8 cellular contexts compared by ENCODE assay signal in the genomic region with DNA sequence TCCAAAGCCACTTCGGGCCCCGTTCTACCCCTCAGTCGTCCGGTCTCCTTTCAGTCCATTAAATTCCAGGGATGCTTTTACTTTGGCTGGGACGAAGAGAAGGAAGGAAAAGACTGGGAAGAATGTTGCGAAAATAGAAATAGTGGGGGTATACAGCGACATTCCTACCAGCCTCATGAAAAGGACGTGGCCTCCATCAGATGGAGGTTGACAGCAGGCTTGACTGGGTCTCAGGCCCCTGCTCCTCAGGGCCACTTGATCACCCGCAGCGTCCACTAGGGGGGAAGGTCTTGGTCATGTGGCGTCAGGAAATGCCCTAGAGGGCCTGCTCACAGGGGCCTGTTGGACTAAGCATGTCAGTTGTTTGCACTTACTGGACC. TPM values are rescaled to one million over a fixed set of nuclear protein-coding genes. Genes with fewer than 3 reads are reported as not detected.
DNase-seq lines count a peak whose midpoint lies in the region; ATAC-seq, FAIRE-seq and TF ChIP-seq lines count a peak whose summit lies in the region.

No MANE protein-coding gene starts in this region.

- CTCF ChIA-PET in activated CD8-positive, alpha-beta T cell treated with anti-CD3 and anti-CD28 coated beads for 36 hours (lab: Charles Lee): no interaction called here

- H3K36me3 Mint-ChIP-seq in activated CD8-positive, alpha-beta T cell treated with anti-CD3 and anti-CD28 coated beads for 36 hours (ENCODE audit: low read depth): no peaks in the 10 kb centered on the region

- POLR2A ChIA-PET in activated CD8-positive, alpha-beta T cell treated with anti-CD3 and anti-CD28 coated beads for 36 hours (lab: Charles Lee): no interaction called here

- H3K9ac ChIP-seq in muscle layer of colon (ENCODE audit: low read length): peak overlapping the region; percentile 77

- H3K9me3 ChIP-seq in muscle layer of colon (ENCODE audit: low read length) (no peaks in the 10 kb centered on the region), uterus (no peaks in the 10 kb centered on the region)

- peaks cover 6% of the 10 kb centered on the region for H3K27me3 Mint-ChIP-seq in activated CD8-positive, alpha-beta T cell treated with anti-CD3 and anti-CD28 coated beads for 36 hours

- FAIRE-seq in GM12891 (lab: Jason Lieb, UNC): peak; percentile 45

- H3K27ac ChIP-seq in muscle layer of colon (ENCODE audit: low read depth, low read length) (peak overlapping the region; percentile 66), uterus (peak overlapping the region; percentile 96 to 99)

- intact Hi-C loops in activated CD8-positive, alpha-beta T cell treated with anti-CD3 and anti-CD28 coated beads for 36 hours (cut with micrococcal nuclease): no loop called here
- intact Hi-C loops in uterus (cut with DNase I; ENCODE audit: low total_unique reads): no loop called here

- TF ChIP-seq POLR2A in GM12891 (IDR thresholded peaks at IDR 0.05; ENCODE audit: low read depth, low read length): no peak
- TF ChIP-seq POLR2A in uterus (IDR thresholded peaks at IDR 0.05): no peak

- H3K4me1 Mint-ChIP-seq in activated CD8-positive, alpha-beta T cell treated with anti-CD3 and anti-CD28 coated beads for 36 hours (ENCODE audit: low read depth): peaks cover 4% of the 10 kb centered on the region

- peak; percentile 43 for ATAC-seq in HG02943 (IDR thresholded peaks at IDR 0.05; ENCODE audit: low read depth, unreplicated experiment)
- ATAC-seq in activated CD8-positive, alpha-beta T cell treated with anti-CD3 and anti-CD28 coated beads for 36 hours: peak; percentile 34

- no peaks in the 10 kb centered on the region for H3K9me3 Mint-ChIP-seq in activated CD8-positive, alpha-beta T cell treated with anti-CD3 and anti-CD28 coated beads for 36 hours

- H3K27me3 ChIP-seq in muscle layer of colon (ENCODE audit: control insufficient read depth in 1 of 2, insufficient read depth in 2 of 2, low read length in 2 of 2): no peaks in the 10 kb centered on the region
- H3K27me3 ChIP-seq in uterus: no peaks in the 10 kb centered on the region

- H3K4me3 ChIP-seq in muscle layer of colon (ENCODE audit: low read depth in 1 of 2, low read length in 2 of 2) (peak overlapping the region; percentile 51 to 76), uterus (peak overlapping the region; percentile 62 to 96)

- DNase-seq in AG09319 (ENCODE audit: extremely low read depth, low read depth) (peak; percentile 61), GM12891 (ENCODE audit: insufficient read length, low spot score) (no peak), NCI-H2029 (lab: John Stamatoyannopoulos, UW) (peak; percentile 23), fibroblast of peridontal ligament (ENCODE audit: extremely low read depth) (peak; percentile 78), uterus (peak; percentile 67 to 71)
- peak; percentile 34 for DNase-seq in activated CD8-positive, alpha-beta T cell treated with anti-CD3 and anti-CD28 coated beads for 36 hours

- TF ChIP-seq CTCF in AG09319 (IDR thresholded peaks at IDR 0.05; ENCODE audit: low read depth, low read length) (peak; percentile 48), uterus (IDR thresholded peaks at IDR 0.05) (peak; percentile 35 to 52 (median 44))
- TF ChIP-seq CTCF in activated CD8-positive, alpha-beta T cell treated with anti-CD3 and anti-CD28 coated beads for 36 hours (IDR thresholded peaks at IDR 0.05): no peak

- H3K4me3 Mint-ChIP-seq in activated CD8-positive, alpha-beta T cell treated with anti-CD3 and anti-CD28 coated beads for 36 hours: peak overlapping the region; percentile 75

- H3K4me1 ChIP-seq in muscle layer of colon (ENCODE audit: insufficient read depth, low read length) (peaks cover 22% of the 10 kb centered on the region), uterus (no peaks in the 10 kb centered on the region)

- H3K36me3 ChIP-seq in muscle layer of colon (ENCODE audit: insufficient read depth, low read length): no peaks in the 10 kb centered on the region
- H3K36me3 ChIP-seq in uterus: no peaks in the 10 kb centered on the region

- peak overlapping the region; percentile 60 for H3K27ac Mint-ChIP-seq in activated CD8-positive, alpha-beta T cell treated with anti-CD3 and anti-CD28 coated beads for 36 hours

TF ChIP-seq in GM12891, 5 proteins besides CTCF, POLR2A, EP300 and RAD21:
- no peak for TF ChIP-seq TAF1 (IDR thresholded peaks at IDR 0.05; ENCODE audit: low read depth, low read length)
- TF ChIP-seq POLR2AphosphoS5 (IDR thresholded peaks at IDR 0.05; ENCODE audit: low read depth, low read length): no peak
- no peak for TF ChIP-seq SPI1 (IDR thresholded peaks at IDR 0.05; ENCODE audit: low read depth, low read length)
- no peak for TF ChIP-seq PAX5 (IDR thresholded peaks at IDR 0.05; ENCODE audit: insufficient read depth, low read length, severe bottlenecking)
- no peak for TF ChIP-seq POU2F2 (IDR thresholded peaks at IDR 0.05; ENCODE audit: low read depth, low read length)

RNA-seq across cellular contexts. Expression of a gene that starts 0.7 kb away (rescaled TPM):
- 0.12 TPM for polyA plus RNA-seq in GM12891 (2012; ENCODE audit: low read depth, missing spikeins)
- under 1 TPM; 0.36 to 0.54 TPM for total RNA-seq in activated CD8-positive, alpha-beta T cell treated with anti-CD3 and anti-CD28 coated beads for 36 hours
- total RNA-seq in uterus: 10 to 100 TPM; 11.5 to 78.5 (median 15.5) TPM

Comparison
In these comparisons a context has a peak if more than half of its experiments do, and no peak if none do; other contexts are left out.
1. RNA of a gene that starts 0.7 kb away (total RNA-seq): 11.5 to 78.5 TPM in uterus; 0.36 to 0.54 TPM in activated CD8-positive, alpha-beta T cell treated with anti-CD3 and anti-CD28 coated beads for 36 hours; every median in the first group is over 4 times any median in the second.